In the genomic region with DNA sequence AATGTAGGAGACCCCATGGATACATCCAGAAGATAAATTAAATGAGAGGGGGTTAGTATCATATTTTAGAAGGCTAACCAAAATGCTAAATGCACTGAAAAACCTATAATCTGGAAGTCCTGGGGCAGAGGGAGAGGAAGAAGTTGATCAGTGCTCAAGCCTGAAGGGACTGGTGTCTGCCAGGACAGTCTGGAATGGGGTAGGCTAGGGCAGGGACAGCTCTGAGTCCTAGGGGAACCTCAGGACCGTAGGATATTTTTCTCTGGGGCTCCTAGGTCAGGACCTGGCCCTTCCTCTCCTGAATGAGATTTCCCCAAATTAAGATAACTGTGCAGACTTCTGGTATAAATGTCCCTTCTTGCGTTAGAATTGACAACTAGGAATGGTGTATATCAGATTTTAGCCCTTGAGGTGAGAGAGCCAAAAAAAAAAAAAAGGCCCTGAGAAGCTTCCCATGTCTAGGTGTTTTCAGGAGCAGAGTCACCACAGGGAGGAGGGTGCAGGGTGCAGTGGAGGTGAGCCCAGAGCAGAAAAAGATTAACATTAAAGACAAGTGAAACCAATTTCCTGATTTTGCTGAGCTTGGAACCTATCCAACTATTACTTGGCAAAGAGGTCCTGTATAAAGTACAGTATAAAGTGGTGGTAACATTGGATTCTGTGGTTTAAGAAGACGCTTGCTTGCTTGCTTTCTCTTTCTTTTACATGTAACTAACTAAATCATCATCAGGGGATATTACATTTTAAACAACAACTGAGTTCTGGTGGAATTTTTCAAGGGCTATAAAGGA, we compare ENCODE assay signal across 14 cellular contexts.
DNase-seq lines count a peak whose midpoint lies in the region; ATAC-seq, FAIRE-seq and TF ChIP-seq lines count a peak whose summit lies in the region.
"Had no signal": no experiment of that assay in that cellular context is flagged by ENCODE, and none has a peak within 500 bp of the region (broad histone marks: within the 10 kb centered on the region; RNA-seq: fewer than 3 reads in every experiment).

No MANE protein-coding gene starts in this region.

- no peaks in the 10 kb centered on the region for H3K27me3 Mint-ChIP-seq in activated naive CD4-positive, alpha-beta T cell treated with anti-CD3 and anti-CD28 coated beads, Interleukin-2, amount 50 U/mL, for 24 hours

- peak overlapping the region; percentile 76 for H3K27ac Mint-ChIP-seq in activated naive CD4-positive, alpha-beta T cell treated with anti-CD3 and anti-CD28 coated beads, Interleukin-2, amount 50 U/mL, for 24 hours

- no peak for TF ChIP-seq CTCF in endothelial cell of umbilical vein (IDR thresholded peaks at IDR 0.05; ENCODE audit: extremely low read depth in 1 of 2, insufficient read depth in 1 of 2, low read depth in 1 of 2, low read length in 2 of 2)

- H3K4me1 ChIP-seq in endothelial cell of umbilical vein (ENCODE audit: control insufficient read depth, extremely low read depth, insufficient read depth, low read length): peaks cover 14% of the 10 kb centered on the region

- H3K36me3 ChIP-seq in SK-N-MC (ENCODE audit: insufficient read depth, low read length) (peaks cover 6% of the 10 kb centered on the region; the same call in 1 of the 2 replicates), endothelial cell of umbilical vein (ENCODE audit: control insufficient read depth in 2 of 2, extremely low read depth in 1 of 2, insufficient read depth in 2 of 2, low read length in 2 of 2) (no peaks in the 10 kb centered on the region)

- H3K9me3 ChIP-seq in SK-N-MC (ENCODE audit: low read depth, low read length): no peaks in the 10 kb centered on the region
- no peaks in the 10 kb centered on the region for H3K9me3 ChIP-seq in endothelial cell of umbilical vein (replicated peaks; ENCODE audit: control insufficient read depth, insufficient read depth, low read length)

- H3K9me3 Mint-ChIP-seq in activated naive CD4-positive, alpha-beta T cell treated with anti-CD3 and anti-CD28 coated beads, Interleukin-2, amount 50 U/mL, for 24 hours: no peaks in the 10 kb centered on the region

- POLR2A ChIA-PET in endothelial cell of umbilical vein (lab: Charles Lee): no interaction called here

- H3K9ac ChIP-seq in SK-N-MC (ENCODE audit: insufficient read length) (no peak overlapping the region), endothelial cell of umbilical vein (replicated peaks; ENCODE audit: extremely low read depth, insufficient read depth, low read length) (no peak overlapping the region)

- H3K9me1 ChIP-seq in endothelial cell of umbilical vein (replicated peaks; ENCODE audit: control insufficient read depth, extremely low read depth, insufficient read depth, low read length): no peaks in the 10 kb centered on the region

- no peak overlapping the region for H3K27ac ChIP-seq in SK-N-MC
- no peak overlapping the region for H3K27ac ChIP-seq in endothelial cell of umbilical vein (ENCODE audit: insufficient read depth, low read depth, low read length)

- peaks cover 57% of the 10 kb centered on the region for H3K4me1 Mint-ChIP-seq in activated naive CD4-positive, alpha-beta T cell treated with anti-CD3 and anti-CD28 coated beads, Interleukin-2, amount 50 U/mL, for 24 hours

- H3K36me3 Mint-ChIP-seq in activated naive CD4-positive, alpha-beta T cell treated with anti-CD3 and anti-CD28 coated beads, Interleukin-2, amount 50 U/mL, for 24 hours: peaks cover 11% of the 10 kb centered on the region

- intact Hi-C loops in endothelial cell of umbilical vein (cut with micrococcal nuclease): no loop called here

- no peak overlapping the region for H3K4me2 ChIP-seq in endothelial cell of umbilical vein (ENCODE audit: insufficient read depth, low read length)

- no peak overlapping the region for H3K4me3 Mint-ChIP-seq in activated naive CD4-positive, alpha-beta T cell treated with anti-CD3 and anti-CD28 coated beads, Interleukin-2, amount 50 U/mL, for 24 hours

- H3K79me2 ChIP-seq in endothelial cell of umbilical vein (ENCODE audit: control insufficient read depth, insufficient read depth, low read length): no peaks in the 10 kb centered on the region

- no peaks in the 10 kb centered on the region for H4K20me1 ChIP-seq in endothelial cell of umbilical vein (replicated peaks; ENCODE audit: control insufficient read depth, extremely low read depth, insufficient read depth, low read length)

- no peak for ATAC-seq in HG03565 (IDR thresholded peaks at IDR 0.05; ENCODE audit: unreplicated experiment)

- no peak overlapping the region for H2AFZ ChIP-seq in endothelial cell of umbilical vein (ENCODE audit: low read depth, low read length)

- DNase-seq in activated naive CD4-positive, alpha-beta T cell treated with anti-CD3 and anti-CD28 coated beads, Interleukin-2, amount 50 U/mL, for 16 hours: no peak
- DNase-seq in SK-N-MC (ENCODE audit: low read depth, low spot score) (peak; percentile 67), endothelial cell of umbilical vein (ENCODE audit: low read depth, low spot score) (peak; percentile 67), renal cortical epithelial cell (ENCODE audit: low read depth) (peak; percentile 33), activated gamma-delta T cell treated with Interleukin-2 at 50 U/mL for 16 hours (no peak), NCI-H187 treated with DMSO at 0.1 percent for 48 hours (lab: John Stamatoyannopoulos, UW) (no peak)
- DNase-seq: activated CD8-positive, alpha-beta memory T cell treated with anti-CD3 and anti-CD28 coated beads, Interleukin-2, amount 50 U/mL, for 4 hours; GDM1; NCI-H1436 treated with DMSO at 0.1 percent for 48 hours; T1000; trophoblast cell had no signal

- no peak for TF ChIP-seq POLR2A in endothelial cell of umbilical vein (IDR thresholded peaks at IDR 0.05; ENCODE audit: low read depth, low read length)

- H3K4me3 ChIP-seq in SK-N-MC (no peak overlapping the region), endothelial cell of umbilical vein (replicated peaks in 1 of 3; ENCODE audit: insufficient read depth in 1 of 3, low read depth in 1 of 3, low read length in 3 of 3) (no peak overlapping the region)

- FAIRE-seq in endothelial cell of umbilical vein (lab: Jason Lieb, UNC): peak; percentile 77
- FAIRE-seq: frontal cortex had no signal

- no TSS peak for BruUV-seq in endothelial cell of umbilical vein (replicated peaks; lab: Mats Ljungman, UMichigan)

- CTCF ChIA-PET in endothelial cell of umbilical vein (lab: Charles Lee): interaction anchor here (0.6 to 2.3 kb wide), 7 partner anchors 9 to 195 kb away, joined by 3 to 7 read pairs (median 4); no protein-coding TSS in a partner anchor

- dilution Hi-C loops in endothelial cell of umbilical vein (cut with MboI; ENCODE audit: extremely low pct_ligation_motif_present, low sequenced_read_pairs): no loop called here

- H3K27me3 ChIP-seq in endothelial cell of umbilical vein (ENCODE audit: control insufficient read depth in 2 of 2, insufficient read depth in 2 of 2, low read length in 2 of 2): no peaks in the 10 kb centered on the region

TF ChIP-seq in endothelial cell of umbilical vein, 7 proteins besides CTCF, POLR2A, EP300 and RAD21:
- TF ChIP-seq EZH2 (IDR thresholded peaks at IDR 0.05; ENCODE audit: borderline replicate concordance, low read depth, low read length, severe bottlenecking) (no peak), JUN (IDR thresholded peaks at IDR 0.05; ENCODE audit: borderline replicate concordance, insufficient read depth, insufficient read length, low read depth) (no peak), MYC (IDR thresholded peaks at IDR 0.05; ENCODE audit: low read depth, low read length) (no peak), FOS (IDR thresholded peaks at IDR 0.05; ENCODE audit: borderline replicate concordance, insufficient read depth, low read length) (no peak), GATA2 (IDR thresholded peaks at IDR 0.05; ENCODE audit: insufficient read depth, insufficient read length, low read depth, low read length) (no peak), POLR2AphosphoS5 (IDR thresholded peaks at IDR 0.05; ENCODE audit: insufficient read depth, low read depth, low read length) (no peak)

Comparison
In these comparisons a context has a peak if more than half of its experiments do, and no peak if none do; other contexts are left out.
1. DNase-seq: peak in SK-N-MC (single experiment), endothelial cell of umbilical vein (single experiment) and renal cortical epithelial cell (single experiment); none in activated naive CD4-positive, alpha-beta T cell treated with anti-CD3 and anti-CD28 coated beads, Interleukin-2, amount 50 U/mL, for 16 hours (single experiment), activated gamma-delta T cell treated with Interleukin-2 at 50 U/mL for 16 hours (single experiment) and NCI-H187 treated with DMSO at 0.1 percent for 48 hours (single experiment).